8 cellular contexts compared by ENCODE assay signal in the genomic region with DNA sequence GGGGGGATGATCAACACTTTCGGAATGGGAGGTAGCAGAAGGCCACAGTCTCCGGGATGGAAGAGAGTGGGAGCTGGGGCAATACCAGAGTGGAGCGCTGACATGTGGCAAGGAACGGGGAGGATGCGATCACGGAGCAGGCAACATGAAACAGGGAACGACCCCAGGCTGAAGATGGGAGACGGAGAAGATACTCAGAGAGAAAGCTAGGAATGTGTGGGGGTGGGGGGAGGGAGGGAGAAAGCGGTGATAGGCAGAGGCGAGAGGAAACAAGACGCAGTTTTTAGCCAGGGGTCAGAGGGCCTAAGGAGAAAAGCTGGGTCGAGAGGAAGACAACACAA. TPM values are rescaled to one million over a fixed set of nuclear protein-coding genes. Genes with fewer than 3 reads are reported as not detected.
DNase-seq lines count a peak whose midpoint lies in the region; ATAC-seq and TF ChIP-seq lines count a peak whose summit lies in the region.

No MANE protein-coding gene starts in this region.

- H2BK120ac ChIP-seq in neuronal stem cell (ENCODE audit: low read depth, low read length): no peak overlapping the region

- H3K4me1 ChIP-seq in PC-3 (ENCODE audit: insufficient read depth, low read length): peaks cover 21% of the 10 kb centered on the region
- H3K4me1 ChIP-seq in neuronal stem cell (ENCODE audit: control insufficient read depth in 2 of 2, insufficient read depth in 1 of 2, low read depth in 1 of 2, low read length in 2 of 2): peaks cover 4 to 6% of the 10 kb centered on the region in 2 donors

- no peaks in the 10 kb centered on the region for H3K9me2 ChIP-seq in PC-3 (replicated peaks; ENCODE audit: low read length)

- no peaks in the 10 kb centered on the region for H3F3A ChIP-seq in PC-3 (ENCODE audit: low read length, unreplicated experiment)

- no peak overlapping the region for H3K4ac ChIP-seq in neuronal stem cell (ENCODE audit: low read length)

- peak overlapping the region; percentile 53 for H2AK5ac ChIP-seq in neuronal stem cell (ENCODE audit: low read depth, low read length)

- peak overlapping the region; percentile 99 for H2AFZ ChIP-seq in PC-3 (ENCODE audit: low read length)
- H2AFZ ChIP-seq in neuronal stem cell (ENCODE audit: low read length): peak overlapping the region; percentile 90

- peak overlapping the region; percentile 33 for H2BK5ac ChIP-seq in neuronal stem cell (ENCODE audit: low read length)

- no peak for TF ChIP-seq POLR2A in erythroblast (IDR thresholded peaks at IDR 0.05; ENCODE audit: low read length)

- H3K4me3 ChIP-seq in PC-3 (ENCODE audit: low read length): peak overlapping the region; percentile 97
- H3K4me3 ChIP-seq in neuronal stem cell (ENCODE audit: low read length in 2 of 2): peak overlapping the region; percentile 86 to 96

- peak overlapping the region; percentile 78 for H3K18ac ChIP-seq in neuronal stem cell (ENCODE audit: low read length)

- H3K9ac ChIP-seq in PC-3 (ENCODE audit: low read length): peak overlapping the region; percentile 90
- H3K9ac ChIP-seq in neuronal stem cell (ENCODE audit: low read depth, low read length, poor library complexity): peak overlapping the region; percentile 96

- H3K79me1 ChIP-seq in neuronal stem cell (ENCODE audit: low read depth, low read length): peaks cover 2% of the 10 kb centered on the region

- BruUV-seq in PC-3 (replicated peaks; lab: Mats Ljungman, UMichigan): no TSS peak

- CTCF ChIA-PET in PC-3 (lab: Charles Lee): interaction anchor here (1.0 to 1.3 kb wide), 2 partner anchors 9 to 53 kb away, joined by 5 to 10 read pairs; no protein-coding TSS in a partner anchor

- DNase-seq in Ammon's horn (ENCODE audit: low spot score) (peak; percentile 15), PC-3 (no peak), fibroblast of gingiva (ENCODE audit: low read depth) (peak; percentile 23), neuronal stem cell (ENCODE audit: low spot score) (no peak), erythroblast (lab: John Stamatoyannopoulos, UW) (no peak), activated gamma-delta T cell treated with Interleukin-2 at 50 U/mL for 16 hours (no peak)
- no peak for DNase-seq in activated T-cell treated with anti-CD3 and anti-CD28 coated beads, Interleukin-2, amount 50 U/mL, for 1 hour

- no CpG with 5 or more reads among the region's 12 CpGs for WGBS in neuronal stem cell (ENCODE audit: extremely low coverage in 2 of 2, insufficient read length in 2 of 2, insufficient replicate concordance in 1 of 2), 2 donors

- H4K8ac ChIP-seq in neuronal stem cell (ENCODE audit: low read depth, low read length): no peak overlapping the region

- peaks cover 23% of the 10 kb centered on the region for H3K36me3 ChIP-seq in PC-3 (ENCODE audit: low read depth, low read length)
- peaks cover 5 to 35% of the 10 kb centered on the region in 2 donors for H3K36me3 ChIP-seq in neuronal stem cell (replicated peaks in 1 of 2; ENCODE audit: control insufficient read depth in 2 of 2, insufficient read depth in 2 of 2, low read length in 2 of 2)

- intact Hi-C loops in PC-3 (cut with micrococcal nuclease): loop anchor here (1.0 to 5.0 kb wide), 3 partner anchors 37 to 476 kb away; a partner anchor contains a TSS

- H3K14ac ChIP-seq in neuronal stem cell (ENCODE audit: low read length): no peak overlapping the region

- H3K27ac ChIP-seq in PC-3 (ENCODE audit: low read length) (peak overlapping the region; percentile 13; the same call in 1 of the 2 replicates), neuronal stem cell (replicated peaks; ENCODE audit: low read length) (peak overlapping the region; percentile 66)

- peak overlapping the region; percentile 22 for H2BK15ac ChIP-seq in neuronal stem cell (ENCODE audit: low read length)

- H2BK12ac ChIP-seq in neuronal stem cell (ENCODE audit: low read length): no peak overlapping the region

- peaks cover 51% of the 10 kb centered on the region for H3K79me2 ChIP-seq in PC-3 (ENCODE audit: low read length)

- H4K20me1 ChIP-seq in PC-3 (ENCODE audit: low read length): no peaks in the 10 kb centered on the region

- H3K23ac ChIP-seq in neuronal stem cell (ENCODE audit: low read depth, low read length, poor library complexity): peak overlapping the region; percentile 81

- TF ChIP-seq CTCF in PC-3 (conservative IDR thresholded peaks at IDR 0.05; ENCODE audit: low read depth, low read length): no peak

- POLR2A ChIA-PET in PC-3 (lab: Charles Lee; ENCODE audit: unreplicated experiment): interaction anchor here (0.6 to 1.0 kb wide), 3 partner anchors 36 to 1890 kb away, joined by 5 to 14 read pairs (median 10); no protein-coding TSS in a partner anchor

- peak overlapping the region; percentile 100 for H3K4me2 ChIP-seq in PC-3 (ENCODE audit: low read length)
- H3K4me2 ChIP-seq in neuronal stem cell (ENCODE audit: insufficient read depth, low read length, poor library complexity, severe bottlenecking): peak overlapping the region; percentile 80

- no peaks in the 10 kb centered on the region for H3K27me3 ChIP-seq in PC-3 (ENCODE audit: low read length)
- no peaks in the 10 kb centered on the region for H3K27me3 ChIP-seq in neuronal stem cell (ENCODE audit: control insufficient read depth in 3 of 3, insufficient read depth in 3 of 3, low read depth in 1 of 3, low read length in 3 of 3)

- no peaks in the 10 kb centered on the region for H3K9me3 ChIP-seq in PC-3 (ENCODE audit: low read length)
- no peaks in the 10 kb centered on the region for H3K9me3 ChIP-seq in neuronal stem cell (replicated peaks in 1 of 2; ENCODE audit: control insufficient read depth in 2 of 2, insufficient read depth in 1 of 2, low read depth in 1 of 2, low read length in 2 of 2)

- ATAC-seq in GM19438 (IDR thresholded peaks at IDR 0.05; ENCODE audit: low read depth, unreplicated experiment) (peak; percentile 4), PC-3 (peak; percentile 23)

- no peak overlapping the region for H4K91ac ChIP-seq in neuronal stem cell (ENCODE audit: low read depth, low read length, poor library complexity)

RNA-seq across cellular contexts. Expression of a gene that starts 0.6 kb away (rescaled TPM):
- 16.7 and 19.9 TPM in 2 replicates for total RNA-seq in PC-3 (2014; rRNA removed)
- 14.0 TPM for polyA plus RNA-seq in neuronal stem cell (2013, experiment 1 of 2)
- polyA plus RNA-seq in neuronal stem cell (2013, experiment 2 of 2): 14.0 TPM

Comparison
In these comparisons a context has a peak if more than half of its experiments do, and no peak if none do; other contexts are left out.
1. DNase-seq: peak in Ammon's horn (single experiment) and fibroblast of gingiva (single experiment); none in PC-3 (single experiment), neuronal stem cell (single experiment), erythroblast (0 of 2), activated T-cell treated with anti-CD3 and anti-CD28 coated beads, Interleukin-2, amount 50 U/mL, for 1 hour (single experiment) and activated gamma-delta T cell treated with Interleukin-2 at 50 U/mL for 16 hours (single experiment).